Comparison of ENCODE assay signal across 16 cellular contexts in the genomic region with DNA sequence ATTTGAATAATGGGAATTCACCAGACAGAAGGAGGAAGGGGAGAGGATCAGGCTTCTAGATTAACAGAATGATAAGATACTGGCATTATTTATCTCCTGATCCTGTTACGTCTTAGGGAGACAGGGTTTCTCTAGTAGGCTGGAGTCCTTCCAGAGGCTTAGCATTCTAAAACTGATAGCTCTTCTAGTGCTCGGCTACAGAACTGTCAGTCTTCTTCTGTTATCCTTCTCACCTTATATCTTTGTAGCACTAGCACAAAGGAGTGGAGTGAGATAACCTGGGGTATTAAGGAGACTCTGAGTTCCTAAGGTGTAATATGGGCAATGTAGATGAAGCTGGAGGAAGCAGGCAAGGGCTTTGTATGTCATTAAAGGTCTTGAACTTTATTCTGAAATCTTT.
"Had no signal": no experiment of that assay in that cellular context is flagged by ENCODE, and none has a peak within 500 bp of the region (broad histone marks: within the 10 kb centered on the region; RNA-seq: fewer than 3 reads in every experiment).

No MANE protein-coding gene starts in this region.

- H3K4me1 ChIP-seq: lower lobe of right lung had no signal

- H3K27me3 ChIP-seq: heart left ventricle had no signal

- ATAC-seq: activated CD4-positive, CD25-positive, alpha-beta regulatory T cell treated with anti-CD3 and anti-CD28 coated beads, Interleukin-2, amount 50 U/mL, for 24 hours; activated naive CD4-positive, alpha-beta T cell treated with anti-CD3 and anti-CD28 coated beads, Interleukin-2, amount 50 U/mL, for 72 hours; lower lobe of right lung had no signal

- H3K9me3 ChIP-seq: heart left ventricle, lower lobe of right lung had no signal

- H3K4me3 ChIP-seq: heart left ventricle, lower lobe of right lung had no signal

- DNase-seq: activated CD4-positive, alpha-beta T cell treated with anti-CD3 and anti-CD28 coated beads, Interleukin-2, amount 50 U/mL, for 1 hour; activated effector memory CD4-positive, alpha-beta T cell treated with anti-CD3 and anti-CD28 coated beads, Interleukin-2, amount 50 U/mL, for 16 hours; amniotic stem cell; effector CD8-positive, alpha-beta T cell; foreskin melanocyte; heart left ventricle; lower lobe of right lung; retina; stimulated activated CD4-positive, alpha-beta T cell treated with anti-CD3 and anti-CD28 coated beads, Interleukin-4, amount 100 ng/mL, for 1 hour; stimulated activated naive CD4-positive, alpha-beta T cell treated with Interleukin-2 at 50 U/mL for 16 hours; substantia nigra; trophoblast cell had no signal

- H3K27ac ChIP-seq: epithelial cell of prostate, lower lobe of right lung, parathyroid adenoma had no signal

- H3K9ac ChIP-seq: parathyroid adenoma had no signal
